ENCODE assay signal across 25 cellular contexts in the genomic region with DNA sequence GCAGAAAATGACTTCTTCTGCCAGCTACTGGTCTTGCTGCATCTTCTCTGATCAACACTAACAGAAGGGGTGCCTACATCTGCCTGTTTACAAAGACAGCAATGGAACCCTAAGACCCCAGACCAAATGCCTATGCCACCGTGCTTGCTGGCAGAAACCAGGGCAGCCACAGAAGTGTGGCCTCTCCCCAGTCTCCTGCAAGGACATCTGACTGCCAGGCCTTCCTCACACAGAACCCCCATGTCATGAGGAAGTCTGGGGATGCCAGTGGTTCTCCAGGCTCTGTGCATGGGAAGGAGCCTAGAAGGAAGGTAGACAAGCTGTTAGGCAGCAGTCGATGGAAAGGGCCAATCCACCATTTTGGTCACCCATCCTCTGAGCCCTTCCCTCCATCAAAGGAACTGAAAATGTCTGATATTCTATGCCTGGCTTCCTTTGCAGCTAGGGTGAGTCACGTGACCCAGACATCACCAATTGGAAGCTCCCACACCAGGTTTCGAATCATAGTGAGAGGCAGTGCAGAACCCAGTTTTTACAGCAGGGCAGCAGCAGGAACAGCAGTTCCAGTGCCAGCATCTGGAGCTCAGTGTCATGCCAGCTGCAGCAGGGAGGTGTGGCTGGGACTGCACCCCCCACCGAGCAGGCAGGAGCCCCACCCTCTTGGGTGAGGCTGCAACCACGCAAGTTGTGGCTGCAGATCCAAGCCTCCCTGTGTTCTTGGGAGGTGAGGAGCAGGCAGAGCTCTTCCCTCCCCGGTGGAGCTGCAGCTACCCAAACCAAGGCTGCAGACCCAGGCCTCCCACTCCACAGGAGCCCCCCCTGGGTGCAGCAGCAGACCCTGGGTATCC.
"Had no signal": no experiment of that assay in that cellular context is flagged by ENCODE, and none has a peak within 500 bp of the region (broad histone marks: within the 10 kb centered on the region; RNA-seq: fewer than 3 reads in every experiment).

No MANE protein-coding gene starts in this region.

- H3K27ac ChIP-seq: brain microvascular endothelial cell, foreskin keratinocyte, hepatocyte, left ventricle myocardium inferior, testis, VCaP had no signal

- H3K4me1 ChIP-seq: foreskin keratinocyte, testis had no signal

- H3K4me3 ChIP-seq: hepatocyte, left ventricle myocardium inferior, smooth muscle cell, testis had no signal

- H3K36me3 ChIP-seq: brain microvascular endothelial cell, left ventricle myocardium inferior had no signal

- ATAC-seq: activated CD8-positive, alpha-beta T cell treated with anti-CD3 and anti-CD28 coated beads, Interleukin-2, amount 10 ng/mL, durations not matched to agents 7 days and 5 days; foreskin keratinocyte; sciatic nerve; stimulated activated naive B cell treated with anti-CD40 and anti-IgM and Interleukin-4, amounts not matched to agents 10 μg/mL and 1 μg/mL and 100 μg/mL, for 72 hours; T-cell had no signal

- H3K27me3 ChIP-seq: brain microvascular endothelial cell, foreskin keratinocyte, testis had no signal

- H3K9me3 ChIP-seq: testis had no signal

- DNase-seq: activated CD4-positive, alpha-beta T cell treated with anti-CD3 and anti-CD28 coated beads, Interleukin-2, amount 50 U/mL, for 1 hour; activated CD4-positive, CD25-positive, alpha-beta regulatory T cell treated with anti-CD3 and anti-CD28 coated beads, Interleukin-2, amount 50 U/mL, for 72 hours; activated CD8-positive, alpha-beta T cell treated with anti-CD3 and anti-CD28 coated beads, Interleukin-2, amount 10 ng/mL, durations not matched to agents 7 days and 5 days; activated gamma-delta T cell; activated naive CD4-positive, alpha-beta T cell treated with anti-CD3 and anti-CD28 coated beads, Interleukin-2, amount 50 U/mL, for 16 hours; anterior cingulate cortex; brain microvascular endothelial cell; central memory CD4-positive, alpha-beta T cell; effector memory CD4-positive, alpha-beta T cell; foreskin keratinocyte; immature natural killer cell; kidney glomerular epithelial cell; left ventricle myocardium inferior; midbrain; nucleus accumbens; stimulated activated CD4-positive, alpha-beta T cell treated with anti-CD3 and anti-CD28 coated beads, Interleukin-2, amount 100 ng/mL, for 48 hours; stimulated activated CD8-positive, alpha-beta memory T cell treated with anti-CD3 and anti-CD28 coated beads, Interleukin-4, amount 100 ng/mL, for 48 hours; stimulated activated naive B cell treated with anti-CD40 and anti-IgM and Interleukin-4, amounts not matched to agents 10 μg/mL and 1 μg/mL and 100 μg/mL, for 72 hours; T-cell; testis had no signal

- FAIRE-seq: colon had no signal
